ENCODE assay signal across 9 cellular contexts in genomic region chr12:47218191-47218654, GRCh38.
DNase-seq lines count a peak whose midpoint lies in the region; ATAC-seq, FAIRE-seq and TF ChIP-seq lines count a peak whose summit lies in the region.
"Had no signal": no experiment of that assay in that cellular context is flagged by ENCODE, and none has a peak within 500 bp of the region (broad histone marks: within the 10 kb centered on the region; RNA-seq: fewer than 3 reads in every experiment).

No MANE protein-coding gene starts in this region.

- peak; percentile 50 for ATAC-seq in GM12878
- no peak for ATAC-seq in GM18907 (IDR thresholded peaks at IDR 0.05; ENCODE audit: unreplicated experiment)
- ATAC-seq: gastroesophageal sphincter had no signal

- CTCF ChIA-PET in mammary epithelial cell (lab: Charles Lee; ENCODE audit: low non-redundant PET) (no interaction called here), GM12878 (lab: Yijun Ruan, JAX) (interaction anchor here (0.6 to 3.1 kb wide), 10 partner anchors 10 to 595 kb away, joined by 3 to 15 read pairs (median 4); no protein-coding TSS in a partner anchor)

- H3K4me1 ChIP-seq in mammary epithelial cell (ENCODE audit: insufficient read depth, low read length) (peaks cover 53% of the 10 kb centered on the region), breast epithelium (no peaks in the 10 kb centered on the region), GM12878 (ENCODE audit: control insufficient read depth, insufficient read depth, low read length) (peaks cover 25% of the 10 kb centered on the region), transverse colon (peaks cover 5 to 18% (median 8%) of the 10 kb centered on the region in 4 donors)

- H2AFZ ChIP-seq in mammary epithelial cell (ENCODE audit: low read depth, low read length) (no peak overlapping the region), GM12878 (ENCODE audit: control insufficient read depth, low read depth, low read length) (peak overlapping the region; percentile 76)

- H3K36me3 ChIP-seq in mammary epithelial cell (ENCODE audit: insufficient read depth, low read length) (no peaks in the 10 kb centered on the region), breast epithelium (no peaks in the 10 kb centered on the region), GM12878 (ENCODE audit: control insufficient read depth in 2 of 2, insufficient read depth in 2 of 2, low read length in 1 of 2) (no peaks in the 10 kb centered on the region), transverse colon (no peaks in the 10 kb centered on the region)
- H3K36me3 ChIP-seq: gastroesophageal sphincter had no signal

- H3K27ac ChIP-seq in mammary epithelial cell (ENCODE audit: insufficient read depth, low read depth, low read length) (no peak overlapping the region), breast epithelium (no peak overlapping the region), GM12878 (ENCODE audit: control insufficient read depth, insufficient read depth) (no peak overlapping the region), transverse colon (peak overlapping the region; percentile 30 to 72 (median 63))
- H3K27ac ChIP-seq: gastroesophageal sphincter had no signal

- H3K9ac ChIP-seq in mammary epithelial cell (ENCODE audit: insufficient read depth, low read length) (no peak overlapping the region), GM12878 (ENCODE audit: control insufficient read depth, insufficient read depth, low read length) (no peak overlapping the region)

- TF ChIP-seq EP300 in GM12878 (IDR thresholded peaks at IDR 0.05; ENCODE audit: borderline replicate concordance in 1 of 2, control insufficient read depth in 1 of 2, low read depth in 2 of 2, low read length in 2 of 2): no peak
- TF ChIP-seq EP300 in transverse colon (IDR thresholded peaks at IDR 0.05; ENCODE audit: low read depth): no peak

- FAIRE-seq in GM12878 (lab: Jason Lieb, UNC): no peak

- TF ChIP-seq POLR2A in breast epithelium (IDR thresholded peaks at IDR 0.05) (no peak), NB4 (IDR thresholded peaks at IDR 0.05; ENCODE audit: extremely low read depth, insufficient read length) (no peak), GM12878 (IDR thresholded peaks at IDR 0.05; ENCODE audit: low read depth, low read length) (no peak), transverse colon (IDR thresholded peaks at IDR 0.05) (no peak)

- 95% methylated on average over 6 of the region's 8 CpGs for WGBS in mammary epithelial cell (ENCODE audit: low coverage, missing lambda C conversion rate)
- 18% methylated on average over 8 of the region's 8 CpGs for WGBS in GM12878 (ENCODE audit: insufficient coverage, insufficient replicate concordance, low lambda C conversion rate, missing lambda C conversion rate)
- 69 to 72% methylated on average over 5 to 8 of the region's 8 CpGs for WGBS in transverse colon (ENCODE audit: low coverage in 1 of 2), 2 donors

- POLR2A ChIA-PET in GM12878 (lab: Charles Lee): interaction anchor here (0.6 to 3.4 kb wide), 6 partner anchors 8 to 1009 kb away, joined by 3 to 36 read pairs (median 4); no protein-coding TSS in a partner anchor

- no peaks in the 10 kb centered on the region for H3K27me3 ChIP-seq in mammary epithelial cell (ENCODE audit: insufficient read depth, low read length)
- no peaks in the 10 kb centered on the region for H3K27me3 ChIP-seq in breast epithelium
- no peaks in the 10 kb centered on the region for H3K27me3 ChIP-seq in GM12878 (replicated peaks in 1 of 2; ENCODE audit: control insufficient read depth in 2 of 2, insufficient read depth in 2 of 2, low read length in 1 of 2)
- no peaks in the 10 kb centered on the region for H3K27me3 ChIP-seq in transverse colon
- H3K27me3 ChIP-seq: gastroesophageal sphincter had no signal

- H4K20me1 ChIP-seq in mammary epithelial cell (ENCODE audit: insufficient read depth, low read length) (no peaks in the 10 kb centered on the region), GM12878 (ENCODE audit: control insufficient read depth, insufficient read depth) (no peaks in the 10 kb centered on the region)

- BruUV-seq in mammary epithelial cell (replicated peaks; lab: Mats Ljungman, UMichigan) (no TSS peak), GM12878 (replicated peaks; lab: Mats Ljungman, UMichigan) (no TSS peak)

- SMC1A ChIA-PET in GM12878 (lab: Charles Lee; ENCODE audit: uncharacterized antibody, unreplicated experiment): interaction anchor here (0.7 to 4.4 kb wide), 8 partner anchors 8 to 124 kb away, joined by 3 to 54 read pairs (median 4); no protein-coding TSS in a partner anchor

- DNase-seq in mammary epithelial cell (peak; percentile 16), breast epithelium (ENCODE audit: low spot score in 2 of 2) (no peak), NB4 (ENCODE audit: low read depth) (peak; percentile 34), GM12878 (ENCODE audit: low read depth, low spot score) (no peak), transverse colon (no peak), DMS 273 treated with DMSO at 0.1 percent for 48 hours (lab: John Stamatoyannopoulos, UW) (no peak), cerebellum (ENCODE audit: low spot score) (no peak)

- in situ Hi-C loops in mammary epithelial cell (cut with MboI; ENCODE audit: low sequenced_read_pairs in 2 of 2): no loop called here
- in situ Hi-C loops in GM12878 (cut with MboI): no loop called here
- in situ Hi-C loops in transverse colon (cut with MboI; ENCODE audit: low pct_ligation_motif_present in 1 of 4, low pct_unique_long_range_greater_than_20kb in 1 of 4, low sequenced_read_pairs in 3 of 4): no loop called here

- RAD21 ChIA-PET in GM12878 (lab: Charles Lee; ENCODE audit: unreplicated experiment): interaction anchor here (0.6 to 5.2 kb wide), 9 partner anchors 8 to 177 kb away, joined by 3 to 98 read pairs (median 5); no protein-coding TSS in a partner anchor

- TF ChIP-seq RAD21 in GM12878 (IDR thresholded peaks at IDR 0.05; ENCODE audit: insufficient read depth, low read depth, low read length): no peak

- no peak for TF ChIP-seq CTCF in mammary epithelial cell (conservative IDR thresholded peaks at IDR 0.05 in 1 of 2, IDR thresholded peaks at IDR 0.05 in 1 of 2; ENCODE audit: extremely low read depth in 1 of 2, insufficient read depth in 1 of 2, low read depth in 1 of 2, low read length in 2 of 2)
- TF ChIP-seq CTCF in breast epithelium (IDR thresholded peaks at IDR 0.05): no peak
- no peak for TF ChIP-seq CTCF in NB4 (IDR thresholded peaks at IDR 0.05; ENCODE audit: low read depth, low read length)
- TF ChIP-seq CTCF in GM12878 (IDR thresholded peaks at IDR 0.05 in 2 of 3, conservative IDR thresholded peaks at IDR 0.05 in 1 of 3; ENCODE audit: control insufficient read depth in 2 of 3, extremely low read depth in 1 of 3, insufficient read depth in 1 of 3, low read depth in 3 of 3, low read length in 3 of 3): no peak
- TF ChIP-seq CTCF in transverse colon (IDR thresholded peaks at IDR 0.05): no peak

- no peak overlapping the region for H3K4me2 ChIP-seq in mammary epithelial cell (ENCODE audit: insufficient read depth, low read depth, low read length)
- H3K4me2 ChIP-seq in GM12878 (ENCODE audit: control insufficient read depth, insufficient read depth): peak overlapping the region; percentile 66

- H3K4me3 ChIP-seq in mammary epithelial cell (replicated peaks in 1 of 3; ENCODE audit: insufficient read depth in 1 of 3, low read depth in 2 of 3, low read length in 3 of 3): no peak overlapping the region
- H3K4me3 ChIP-seq in breast epithelium: no peak overlapping the region
- H3K4me3 ChIP-seq in NB4 (ENCODE audit: low read depth, low read length): no peak overlapping the region
- H3K4me3 ChIP-seq in GM12878: no peak overlapping the region
- peak overlapping the region in 1 of 4 donors; percentile 23 for H3K4me3 ChIP-seq in transverse colon
- H3K4me3 ChIP-seq: gastroesophageal sphincter had no signal

- dilution Hi-C loops in mammary epithelial cell (cut with HindIII; ENCODE audit: low sequenced_read_pairs): loop anchor here (5.0 kb wide), 2 partner anchors 41 to 76 kb away; no protein-coding TSS in a partner anchor

- intact Hi-C loops in mammary epithelial cell (cut with micrococcal nuclease) (loop anchor here (10.0 kb wide), 1 partner anchor 133 kb away; no protein-coding TSS in a partner anchor), breast epithelium (cut with DNase I; ENCODE audit: low total_unique reads) (no loop called here), GM12878 (cut with micrococcal nuclease; ENCODE audit: unreplicated experiment) (loop anchor here (5.0 kb wide), 1 partner anchor 89 kb away; no protein-coding TSS in a partner anchor), transverse colon (cut with DNase I; ENCODE audit: low total_unique reads) (no loop called here)

- H3K79me2 ChIP-seq in mammary epithelial cell (ENCODE audit: insufficient read depth, low read length): no peaks in the 10 kb centered on the region
- no peaks in the 10 kb centered on the region for H3K79me2 ChIP-seq in GM12878 (ENCODE audit: control insufficient read depth, insufficient read depth, low read length)

- H3K9me3 ChIP-seq in mammary epithelial cell (replicated peaks; ENCODE audit: insufficient read depth, low read length) (no peaks in the 10 kb centered on the region), breast epithelium (no peaks in the 10 kb centered on the region), GM12878 (replicated peaks; ENCODE audit: control insufficient read depth, insufficient read depth, low read length) (no peaks in the 10 kb centered on the region), transverse colon (no peaks in the 10 kb centered on the region)
- H3K9me3 ChIP-seq: gastroesophageal sphincter had no signal

TF ChIP-seq in GM12878, 131 proteins besides CTCF, POLR2A, EP300 and RAD21 (continues in another document):
- TF ChIP-seq IKZF1 (conservative IDR thresholded peaks at IDR 0.05) (peak; percentile 62), IRF3 (IDR thresholded peaks at IDR 0.05) (no peak), IRF5 (IDR thresholded peaks at IDR 0.05; ENCODE audit: borderline replicate concordance) (no peak)

Comparison
In these comparisons a context has a peak if more than half of its experiments do, and no peak if none do; other contexts are left out.
1. DNase-seq: peak in mammary epithelial cell (single experiment) and NB4 (single experiment); none in breast epithelium (0 of 2), GM12878 (single experiment), transverse colon (single experiment), DMS 273 treated with DMSO at 0.1 percent for 48 hours (single experiment) and cerebellum (single experiment).
2. intact Hi-C loops: an anchor here in mammary epithelial cell (10.0 kb wide) and GM12878 (5.0 kb wide); none called in breast epithelium and transverse colon.
3. H3K27ac ChIP-seq: peak in transverse colon (4 of 4); none in mammary epithelial cell (single experiment), breast epithelium (0 of 2) and GM12878 (single experiment).